ENCODE assay signal across 9 cellular contexts in the genomic region with DNA sequence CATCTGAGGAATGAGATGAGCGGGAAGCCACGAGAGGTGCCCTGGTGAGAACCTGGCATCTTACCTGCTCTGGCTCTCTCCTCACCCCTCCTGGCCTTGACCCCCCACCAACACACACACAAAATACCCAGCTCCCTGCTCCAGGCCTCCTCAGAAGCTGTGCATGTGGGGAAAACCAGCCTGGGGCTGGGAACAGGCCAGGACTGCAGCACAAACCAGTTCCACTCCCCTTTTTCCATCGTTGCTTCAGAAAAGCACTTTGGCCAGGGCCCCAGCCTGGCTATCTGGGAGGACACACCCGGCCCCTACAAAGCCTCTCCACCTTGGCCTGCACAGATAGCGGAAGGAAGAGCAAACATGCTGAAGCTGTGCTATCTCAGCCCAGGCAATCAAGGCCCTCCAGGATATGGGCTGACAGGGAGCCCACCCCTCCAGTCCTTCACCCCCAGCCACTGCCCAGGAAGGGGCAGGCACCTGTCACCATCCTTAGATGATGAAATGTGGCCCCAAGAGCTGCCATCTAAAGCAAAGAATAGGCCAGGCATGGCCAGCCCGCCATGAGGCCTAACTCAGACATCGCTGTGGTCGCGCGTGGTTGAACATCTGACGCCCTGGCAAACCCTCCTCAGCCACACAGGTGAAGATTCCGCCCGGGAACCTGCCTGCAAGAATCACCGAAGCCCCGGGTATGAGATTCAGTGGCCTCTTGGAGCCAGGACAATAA. TPM values are rescaled to one million over a fixed set of nuclear protein-coding genes. Genes with fewer than 3 reads are reported as not detected.
DNase-seq lines count a peak whose midpoint lies in the region; ATAC-seq, FAIRE-seq and TF ChIP-seq lines count a peak whose summit lies in the region.
"Had no signal": no experiment of that assay in that cellular context is flagged by ENCODE, and none has a peak within 500 bp of the region (broad histone marks: within the 10 kb centered on the region; RNA-seq: fewer than 3 reads in every experiment).

No MANE protein-coding gene starts in this region.

- no peak overlapping the region for H3K4me2 ChIP-seq in neural cell (ENCODE audit: low read length)

- ATAC-seq in GM18870 (IDR thresholded peaks at IDR 0.05; ENCODE audit: unreplicated experiment) (no peak), HG02642 (IDR thresholded peaks at IDR 0.05; ENCODE audit: poor library complexity, unreplicated experiment) (no peak)

- no peak overlapping the region for H2AFZ ChIP-seq in neural cell (ENCODE audit: low read depth, low read length)

- H3K9me3 ChIP-seq in neural cell (ENCODE audit: low read length): no peaks in the 10 kb centered on the region
- H3K9me3 ChIP-seq in kidney (ENCODE audit: control insufficient read depth in 1 of 2, low read length in 2 of 2): no peaks in the 10 kb centered on the region

- H3K4me3 ChIP-seq in dorsolateral prefrontal cortex: peak overlapping the region in 41 of 59 donors; percentile 20 to 71 (median 59)
- H3K4me3 ChIP-seq in neural cell (ENCODE audit: low read length): no peak overlapping the region
- no peak overlapping the region for H3K4me3 ChIP-seq in kidney (ENCODE audit: low read length in 2 of 2)

- DNase-seq in NCI-H2029 treated with DMSO at 0.1 percent for 48 hours (lab: John Stamatoyannopoulos, UW) (peak; percentile 39), dorsolateral prefrontal cortex (peak in 1 of 10 donors; percentile 88), kidney (no peak), COLO829 (ENCODE audit: low spot score) (no peak)

- TF ChIP-seq CTCF in C4-2B (conservative IDR thresholded peaks at IDR 0.05): no peak
- TF ChIP-seq CTCF in dorsolateral prefrontal cortex (IDR thresholded peaks at IDR 0.05 in 54 of 56, conservative IDR thresholded peaks at IDR 0.05 in 2 of 56; ENCODE audit: low read depth in 1 of 56, partially characterized antibody in 56 of 56): no peak
- no peak for TF ChIP-seq CTCF in neural cell (IDR thresholded peaks at IDR 0.05; ENCODE audit: poor library complexity, severe bottlenecking)
- no peak for TF ChIP-seq CTCF in kidney (IDR thresholded peaks at IDR 0.05; ENCODE audit: borderline replicate concordance, extremely low read depth, insufficient read depth)

- peaks cover 6 to 48% of the 10 kb centered on the region in 2 donors for H3K4me1 ChIP-seq in kidney (ENCODE audit: control insufficient read depth in 1 of 2, insufficient read depth in 1 of 2, low read depth in 1 of 2, low read length in 2 of 2)

- H3K79me2 ChIP-seq in neural cell (replicated peaks; ENCODE audit: insufficient read depth, low read length): no peaks in the 10 kb centered on the region

- no peak for FAIRE-seq in kidney (lab: Jason Lieb, UNC)
- FAIRE-seq: G401.6 had no signal

- no peaks in the 10 kb centered on the region for H4K20me1 ChIP-seq in neural cell (ENCODE audit: insufficient read depth)

- TF ChIP-seq RAD21 in neural cell (conservative IDR thresholded peaks at IDR 0.05): no peak

- H3K9ac ChIP-seq in neural cell (ENCODE audit: low read length) (peak overlapping the region; percentile 64), kidney (ENCODE audit: low read length in 2 of 2) (no peak overlapping the region)

- H3K27ac ChIP-seq in C4-2B: peak overlapping the region; percentile 9
- peak overlapping the region in 58 of 59 donors; percentile 39 to 98 (median 92) for H3K27ac ChIP-seq in dorsolateral prefrontal cortex
- peak overlapping the region; percentile 75 for H3K27ac ChIP-seq in neural cell (ENCODE audit: low read length)
- H3K27ac ChIP-seq in kidney (ENCODE audit: low read depth in 2 of 2, low read length in 2 of 2): peak overlapping the region in 1 of 2 donors; percentile 39

- intact Hi-C loops in dorsolateral prefrontal cortex (cut with DNase I): loop anchor here in 1 of 2 donors (2.0 to 10.0 kb wide), 3 partner anchors 66 to 282 kb away; partner anchors contain the start of genes DRG1 and PATZ1
- intact Hi-C loops in kidney (cut with DNase I): no loop called here

- no peaks in the 10 kb centered on the region for H3F3A ChIP-seq in neural cell (ENCODE audit: insufficient read depth, low read length, poor library complexity, severe bottlenecking)

- H3K27me3 ChIP-seq in dorsolateral prefrontal cortex (no peaks in the 10 kb centered on the region), neural cell (ENCODE audit: insufficient read depth, low read depth, low read length) (no peaks in the 10 kb centered on the region)

- TF ChIP-seq EP300 in neural cell (conservative IDR thresholded peaks at IDR 0.05; ENCODE audit: poor library complexity, severe bottlenecking): no peak

- H3K9me2 ChIP-seq in neural cell (ENCODE audit: insufficient read depth, low read length): no peaks in the 10 kb centered on the region

- H3K36me3 ChIP-seq in neural cell (ENCODE audit: insufficient read depth, low read length) (no peaks in the 10 kb centered on the region), kidney (ENCODE audit: control insufficient read depth in 1 of 2, insufficient read depth in 2 of 2, low read length in 2 of 2) (no peaks in the 10 kb centered on the region)

TF ChIP-seq in neural cell, 6 proteins besides CTCF, POLR2A, EP300 and RAD21:
- TF ChIP-seq TAF1 (IDR thresholded peaks at IDR 0.05; ENCODE audit: low read depth): no peak
- no peak for TF ChIP-seq MXI1 (conservative IDR thresholded peaks at IDR 0.05; ENCODE audit: poor library complexity, severe bottlenecking)
- no peak for TF ChIP-seq SMC3 (conservative IDR thresholded peaks at IDR 0.05; ENCODE audit: poor library complexity)
- TF ChIP-seq EZH2 (IDR thresholded peaks at IDR 0.05; ENCODE audit: borderline replicate concordance, insufficient read depth, low read length, poor library complexity, severe bottlenecking): no peak
- TF ChIP-seq, protein P1, sequence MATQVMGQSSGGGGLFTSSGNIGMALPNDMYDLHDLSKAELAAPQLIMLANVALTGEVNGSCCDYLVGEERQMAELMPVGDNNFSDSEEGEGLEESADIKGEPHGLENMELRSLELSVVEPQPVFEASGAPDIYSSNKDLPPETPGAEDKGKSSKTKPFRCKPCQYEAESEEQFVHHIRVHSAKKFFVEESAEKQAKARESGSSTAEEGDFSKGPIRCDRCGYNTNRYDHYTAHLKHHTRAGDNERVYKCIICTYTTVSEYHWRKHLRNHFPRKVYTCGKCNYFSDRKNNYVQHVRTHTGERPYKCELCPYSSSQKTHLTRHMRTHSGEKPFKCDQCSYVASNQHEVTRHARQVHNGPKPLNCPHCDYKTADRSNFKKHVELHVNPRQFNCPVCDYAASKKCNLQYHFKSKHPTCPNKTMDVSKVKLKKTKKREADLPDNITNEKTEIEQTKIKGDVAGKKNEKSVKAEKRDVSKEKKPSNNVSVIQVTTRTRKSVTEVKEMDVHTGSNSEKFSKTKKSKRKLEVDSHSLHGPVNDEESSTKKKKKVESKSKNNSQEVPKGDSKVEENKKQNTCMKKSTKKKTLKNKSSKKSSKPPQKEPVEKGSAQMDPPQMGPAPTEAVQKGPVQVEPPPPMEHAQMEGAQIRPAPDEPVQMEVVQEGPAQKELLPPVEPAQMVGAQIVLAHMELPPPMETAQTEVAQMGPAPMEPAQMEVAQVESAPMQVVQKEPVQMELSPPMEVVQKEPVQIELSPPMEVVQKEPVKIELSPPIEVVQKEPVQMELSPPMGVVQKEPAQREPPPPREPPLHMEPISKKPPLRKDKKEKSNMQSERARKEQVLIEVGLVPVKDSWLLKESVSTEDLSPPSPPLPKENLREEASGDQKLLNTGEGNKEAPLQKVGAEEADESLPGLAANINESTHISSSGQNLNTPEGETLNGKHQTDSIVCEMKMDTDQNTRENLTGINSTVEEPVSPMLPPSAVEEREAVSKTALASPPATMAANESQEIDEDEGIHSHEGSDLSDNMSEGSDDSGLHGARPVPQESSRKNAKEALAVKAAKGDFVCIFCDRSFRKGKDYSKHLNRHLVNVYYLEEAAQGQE (IDR thresholded peaks at IDR 0.05; ENCODE audit: borderline replicate concordance): no peak
- TF ChIP-seq POLR2AphosphoS5 (IDR thresholded peaks at IDR 0.05): no peak
TF ChIP-seq in neural cell: peak in this region for 0.

RNA-seq across cellular contexts. Expression of gene PISD, which starts 35.4 kb away (rescaled TPM):
- 100 to 1,000 TPM in 2 of 120 experiments, 10 to 100 TPM in 118; 48.4 to 108 (median 75.5) TPM for total RNA-seq in dorsolateral prefrontal cortex
- polyA plus RNA-seq in neural cell: 50.9 and 62.3 TPM in 2 replicates
- 36.3 and 39.9 TPM in 2 replicates for polyA minus RNA-seq in neural cell
- total RNA-seq in kidney: 64.9 TPM
- 27.3 TPM for polyA plus RNA-seq in kidney (ENCODE audit: insufficient read depth, low read depth, low replicate concordance)

Comparison
In these comparisons a context has a peak if more than half of its experiments do, and no peak if none do; other contexts are left out.
1. H3K4me3 ChIP-seq: peak in dorsolateral prefrontal cortex (41 of 59); none in neural cell (single experiment) and kidney (0 of 2).